Comparison of ENCODE assay signal across 13 cellular contexts in the genomic region with DNA sequence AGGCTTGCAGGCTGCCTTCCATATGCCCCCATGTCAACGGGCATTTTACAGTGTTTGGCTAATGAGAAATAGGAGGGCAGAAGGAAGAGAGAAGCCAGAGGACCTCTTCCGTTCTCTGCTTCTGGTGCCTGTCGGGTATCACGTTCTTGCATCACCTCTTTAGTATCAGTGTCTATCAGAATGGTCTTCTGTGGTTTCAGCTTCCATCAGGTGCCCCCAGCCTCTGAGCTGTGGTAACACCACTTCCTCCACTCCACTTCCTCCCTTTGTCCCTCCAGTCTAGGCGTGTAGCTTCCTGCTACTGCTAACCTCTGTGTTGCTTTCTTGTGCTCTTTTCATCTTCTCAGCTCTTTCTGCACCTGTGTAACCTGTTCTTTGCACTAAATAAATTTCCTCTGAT. TPM values are rescaled to one million over a fixed set of nuclear protein-coding genes. Genes with fewer than 3 reads are reported as not detected.
DNase-seq lines count a peak whose midpoint lies in the region; ATAC-seq, FAIRE-seq and TF ChIP-seq lines count a peak whose summit lies in the region.
"Had no signal": no experiment of that assay in that cellular context is flagged by ENCODE, and none has a peak within 500 bp of the region (broad histone marks: within the 10 kb centered on the region; RNA-seq: fewer than 3 reads in every experiment).

No MANE protein-coding gene starts in this region.

- H3K4me3 Mint-ChIP-seq in naive thymus-derived CD8-positive, alpha-beta T cell, result peak overlapping the region; percentile 16 to 79 (median 70)

- H3K36me3 Mint-ChIP-seq in naive thymus-derived CD8-positive, alpha-beta T cell, result no peaks in the 10 kb centered on the region

- ATAC-seq in naive thymus-derived CD8-positive, alpha-beta T cell, result peak; percentile 98 to 99
- no peak for ATAC-seq in HG03571 (IDR thresholded peaks at IDR 0.05; ENCODE audit: unreplicated experiment)
- ATAC-seq in HG02852 (IDR thresholded peaks at IDR 0.05; ENCODE audit: unreplicated experiment), result no peak
- no peak for ATAC-seq in GM18502 (IDR thresholded peaks at IDR 0.05; ENCODE audit: poor library complexity, unreplicated experiment)
- ATAC-seq: pancreas had no signal

- POLR2A ChIA-PET in naive thymus-derived CD8-positive, alpha-beta T cell (lab: Charles Lee), result interaction anchor here (0.7 to 2.4 kb wide), 5 partner anchors 23 to 173 kb away, joined by 3 to 8 read pairs (median 3); a partner anchor contains a TSS

- peak overlapping the region; percentile 4 to 87 (median 79) for H3K27ac Mint-ChIP-seq in naive thymus-derived CD8-positive, alpha-beta T cell

- DNase-seq in GM12891 (ENCODE audit: insufficient read length, low spot score) (no peak), NB4 (ENCODE audit: low read depth) (peak; percentile 93), RCC 7860 (ENCODE audit: low spot score) (no peak)
- peak; percentile 34 for DNase-seq in activated T-cell treated with anti-CD3 and anti-CD28 coated beads, Interleukin-2, amount 50 U/mL, for 1 hour
- peak in 9 of 10 donors; percentile 24 to 91 (median 73) for DNase-seq in naive thymus-derived CD8-positive, alpha-beta T cell
- DNase-seq: NCI-H1694, pancreas, RPMI8226 had no signal

- peaks cover 0 to 20% (median 4%) of the 10 kb centered on the region in 5 donors for H3K27me3 Mint-ChIP-seq in naive thymus-derived CD8-positive, alpha-beta T cell

- FAIRE-seq in GM12891 (lab: Jason Lieb, UNC), result no peak
- FAIRE-seq in RCC 7860 (lab: Jason Lieb, UNC), result no peak
- FAIRE-seq: islet of Langerhans, pancreas had no signal

- TF ChIP-seq POLR2A in GM12891 (IDR thresholded peaks at IDR 0.05; ENCODE audit: low read depth, low read length) (no peak), NB4 (IDR thresholded peaks at IDR 0.05; ENCODE audit: extremely low read depth, insufficient read length) (no peak)

- no peak overlapping the region for H3K4me3 ChIP-seq in NB4 (ENCODE audit: low read depth, low read length)
- H3K4me3 ChIP-seq: pancreas had no signal

- no peak for TF ChIP-seq CTCF in NB4 (IDR thresholded peaks at IDR 0.05; ENCODE audit: low read depth, low read length)

- H3K9me3 Mint-ChIP-seq in naive thymus-derived CD8-positive, alpha-beta T cell, result peaks cover 0 to 10% (median 0%) of the 10 kb centered on the region in 9 donors

- H3K4me1 Mint-ChIP-seq in naive thymus-derived CD8-positive, alpha-beta T cell, result peaks cover 15 to 34% (median 29%) of the 10 kb centered on the region in 4 donors

TF ChIP-seq in GM12891, 5 proteins besides CTCF, POLR2A, EP300 and RAD21:
- TF ChIP-seq TAF1 (IDR thresholded peaks at IDR 0.05; ENCODE audit: low read depth, low read length) (no peak), POLR2AphosphoS5 (IDR thresholded peaks at IDR 0.05; ENCODE audit: low read depth, low read length) (no peak), SPI1 (IDR thresholded peaks at IDR 0.05; ENCODE audit: low read depth, low read length) (0 out of 2 replicates have a peak, but pooled peaks have one; percentile 26), POU2F2 (IDR thresholded peaks at IDR 0.05; ENCODE audit: low read depth, low read length) (no peak), PAX5 (IDR thresholded peaks at IDR 0.05; ENCODE audit: insufficient read depth, low read length, severe bottlenecking) (no peak)

RNA-seq across cellular contexts. Expression of a gene that starts 27.6 kb away (rescaled TPM):
- 0.04 TPM for polyA plus RNA-seq in GM12891 (2012; ENCODE audit: low read depth, missing spikeins)
- under 1 TPM in 1 of 2 experiments, not detected in 1; 0.13 TPM for total RNA-seq in naive thymus-derived CD8-positive, alpha-beta T cell
- under 1 TPM in 2 of 3 donors, not detected in 1; 0.09 to 0.25 TPM for polyA plus RNA-seq in naive thymus-derived CD8-positive, alpha-beta T cell
- total RNA-seq: epithelial cell of proximal tubule, pancreas had no signal
- polyA plus RNA-seq: pancreas had no signal

Comparison
In these comparisons a context has a peak if more than half of its experiments do, and no peak if none do; other contexts are left out.
1. DNase-seq: peak in NB4 (single experiment), activated T-cell treated with anti-CD3 and anti-CD28 coated beads, Interleukin-2, amount 50 U/mL, for 1 hour (single experiment) and naive thymus-derived CD8-positive, alpha-beta T cell (9 of 10); none in GM12891 (single experiment) and RCC 7860 (single experiment).
2. ATAC-seq: peak in naive thymus-derived CD8-positive, alpha-beta T cell (2 of 2); none in HG03571 (single experiment), HG02852 (single experiment) and GM18502 (single experiment).